In genomic region chr2:168495524-168495923, GRCh38 we compare ENCODE assay signal across 12 cellular contexts. TPM values are rescaled to one million over a fixed set of nuclear protein-coding genes. Genes with fewer than 3 reads are reported as not detected.
DNase-seq lines count a peak whose midpoint lies in the region; ATAC-seq and FAIRE-seq lines count a peak whose summit lies in the region.
"Had no signal": no experiment of that assay in that cellular context is flagged by ENCODE, and none has a peak within 500 bp of the region (broad histone marks: within the 10 kb centered on the region; RNA-seq: fewer than 3 reads in every experiment).

No MANE protein-coding gene starts in this region.

- peaks cover 4% of the 10 kb centered on the region in 2 donors for H3K4me1 ChIP-seq in small intestine (ENCODE audit: control insufficient read depth in 2 of 2, insufficient read depth in 1 of 2, low read depth in 1 of 2, low read length in 1 of 2)

- H3K4me1 Mint-ChIP-seq in activated naive CD8-positive, alpha-beta T cell treated with anti-CD3 and anti-CD28 coated beads, Interleukin-2, amount 10 ng/mL, durations not matched to agents 7 days and 5 days: peaks cover 32% of the 10 kb centered on the region
- peaks cover 39% of the 10 kb centered on the region for H3K4me1 Mint-ChIP-seq in activated CD4-positive, alpha-beta memory T cell treated with anti-CD3 and anti-CD28 coated beads, Interleukin-2, amount 10 ng/mL, durations not matched to agents 7 days and 5 days

- H3K27me3 ChIP-seq in small intestine (ENCODE audit: control insufficient read depth in 2 of 2, insufficient read depth in 2 of 2, low read length in 2 of 2): no peaks in the 10 kb centered on the region

- H3K9me3 Mint-ChIP-seq in activated naive CD8-positive, alpha-beta T cell treated with anti-CD3 and anti-CD28 coated beads, Interleukin-2, amount 10 ng/mL, durations not matched to agents 7 days and 5 days: peaks cover 7% of the 10 kb centered on the region
- peaks cover 12% of the 10 kb centered on the region for H3K9me3 Mint-ChIP-seq in activated CD4-positive, alpha-beta memory T cell treated with anti-CD3 and anti-CD28 coated beads, Interleukin-2, amount 10 ng/mL, durations not matched to agents 7 days and 5 days

- peaks cover 46% of the 10 kb centered on the region for H3K36me3 Mint-ChIP-seq in activated naive CD8-positive, alpha-beta T cell treated with anti-CD3 and anti-CD28 coated beads, Interleukin-2, amount 10 ng/mL, durations not matched to agents 7 days and 5 days
- H3K36me3 Mint-ChIP-seq in activated CD4-positive, alpha-beta memory T cell treated with anti-CD3 and anti-CD28 coated beads, Interleukin-2, amount 10 ng/mL, durations not matched to agents 7 days and 5 days (ENCODE audit: low read depth): peaks cover 24% of the 10 kb centered on the region

- no peak for DNase-seq in activated naive CD8-positive, alpha-beta T cell treated with anti-CD3 and anti-CD28 coated beads, Interleukin-2, amount 10 ng/mL, durations not matched to agents 7 days and 5 days
- DNase-seq in HTR-8/SVneo (ENCODE audit: insufficient read length, low spot score) (no peak), small intestine (no peak)
- no peak for DNase-seq in activated CD4-positive, alpha-beta memory T cell treated with anti-CD3 and anti-CD28 coated beads, Interleukin-2, amount 10 ng/mL, durations not matched to agents 7 days and 5 days
- DNase-seq: activated naive CD4-positive, alpha-beta T cell treated with anti-CD3 and anti-CD28 coated beads, Interleukin-2, amount 10 ng/mL, durations not matched to agents 7 days and 5 days; NCI-H2227 treated with DMSO at 0.1 percent for 48 hours had no signal

- CTCF ChIA-PET in activated CD4-positive, alpha-beta memory T cell treated with anti-CD3 and anti-CD28 coated beads, Interleukin-2, amount 10 ng/mL, durations not matched to agents 7 days and 5 days (lab: Charles Lee): interaction anchor here (1.0 kb wide), 1 partner anchor 13 kb away, joined by 3 read pairs; no protein-coding TSS in a partner anchor

- H3K9me3 ChIP-seq in small intestine (ENCODE audit: control insufficient read depth, low read depth): no peaks in the 10 kb centered on the region

- H3K27ac ChIP-seq in small intestine (ENCODE audit: low read depth in 1 of 2, low read length in 1 of 2): no peak overlapping the region

- H3K4me3 Mint-ChIP-seq in activated naive CD8-positive, alpha-beta T cell treated with anti-CD3 and anti-CD28 coated beads, Interleukin-2, amount 10 ng/mL, durations not matched to agents 7 days and 5 days: no peak overlapping the region
- no peak overlapping the region for H3K4me3 Mint-ChIP-seq in activated CD4-positive, alpha-beta memory T cell treated with anti-CD3 and anti-CD28 coated beads, Interleukin-2, amount 10 ng/mL, durations not matched to agents 7 days and 5 days
- H3K4me3 Mint-ChIP-seq: activated naive CD4-positive, alpha-beta T cell treated with anti-CD3 and anti-CD28 coated beads, Interleukin-2, amount 10 ng/mL, durations not matched to agents 7 days and 5 days had no signal

- 35 to 56% (median 44%) methylated on average over 1 of the region's 1 CpG for WGBS in small intestine, 3 donors

- no peaks in the 10 kb centered on the region for H3K27me3 Mint-ChIP-seq in activated naive CD8-positive, alpha-beta T cell treated with anti-CD3 and anti-CD28 coated beads, Interleukin-2, amount 10 ng/mL, durations not matched to agents 7 days and 5 days
- no peaks in the 10 kb centered on the region for H3K27me3 Mint-ChIP-seq in activated CD4-positive, alpha-beta memory T cell treated with anti-CD3 and anti-CD28 coated beads, Interleukin-2, amount 10 ng/mL, durations not matched to agents 7 days and 5 days
- H3K27me3 Mint-ChIP-seq: activated naive CD4-positive, alpha-beta T cell treated with anti-CD3 and anti-CD28 coated beads, Interleukin-2, amount 10 ng/mL, durations not matched to agents 7 days and 5 days; progenitor cell of endocrine pancreas had no signal

- FAIRE-seq in HTR-8/SVneo (lab: Jason Lieb, UNC) (no peak), small intestine (lab: Jason Lieb, UNC) (no peak)
- FAIRE-seq: endometrium, keratinocyte had no signal

- POLR2A ChIA-PET in activated naive CD8-positive, alpha-beta T cell treated with anti-CD3 and anti-CD28 coated beads, Interleukin-2, amount 10 ng/mL, durations not matched to agents 7 days and 5 days (lab: Charles Lee): no interaction called here
- POLR2A ChIA-PET in activated CD4-positive, alpha-beta memory T cell treated with anti-CD3 and anti-CD28 coated beads, Interleukin-2, amount 10 ng/mL, durations not matched to agents 7 days and 5 days (lab: Charles Lee): interaction anchor here (0.6 kb wide), 1 partner anchor 440 kb away, joined by 3 read pairs; no protein-coding TSS in a partner anchor

- no peak overlapping the region for H3K27ac Mint-ChIP-seq in activated naive CD8-positive, alpha-beta T cell treated with anti-CD3 and anti-CD28 coated beads, Interleukin-2, amount 10 ng/mL, durations not matched to agents 7 days and 5 days
- no peak overlapping the region for H3K27ac Mint-ChIP-seq in activated CD4-positive, alpha-beta memory T cell treated with anti-CD3 and anti-CD28 coated beads, Interleukin-2, amount 10 ng/mL, durations not matched to agents 7 days and 5 days
- H3K27ac Mint-ChIP-seq: activated naive CD4-positive, alpha-beta T cell treated with anti-CD3 and anti-CD28 coated beads, Interleukin-2, amount 10 ng/mL, durations not matched to agents 7 days and 5 days; progenitor cell of endocrine pancreas had no signal

- ATAC-seq in GM18861 (IDR thresholded peaks at IDR 0.05; ENCODE audit: unreplicated experiment): peak; percentile 91
- ATAC-seq in GM21367 (IDR thresholded peaks at IDR 0.05; ENCODE audit: unreplicated experiment): peak; percentile 82
- ATAC-seq in HG03095 (IDR thresholded peaks at IDR 0.05; ENCODE audit: unreplicated experiment): peak; percentile 86
- ATAC-seq in activated naive CD8-positive, alpha-beta T cell treated with anti-CD3 and anti-CD28 coated beads, Interleukin-2, amount 10 ng/mL, durations not matched to agents 7 days and 5 days (ENCODE audit: low read depth): peak; percentile 11

- H3K4me3 ChIP-seq in small intestine (ENCODE audit: low read depth in 1 of 2, low read length in 2 of 2): no peak overlapping the region

- no peaks in the 10 kb centered on the region for H3K36me3 ChIP-seq in small intestine (ENCODE audit: control insufficient read depth in 2 of 2, insufficient read depth in 2 of 2, low read length in 2 of 2)

RNA-seq across cellular contexts. Expression of gene CERS6, which starts 39.5 kb away (rescaled TPM):
- 10 to 100 TPM; 11.9 to 12.2 TPM for total RNA-seq in activated naive CD8-positive, alpha-beta T cell treated with anti-CD3 and anti-CD28 coated beads, Interleukin-2, amount 10 ng/mL, durations not matched to agents 7 days and 5 days
- 1 to 10 TPM; 7.4 to 8.4 TPM for total RNA-seq in activated CD4-positive, alpha-beta memory T cell treated with anti-CD3 and anti-CD28 coated beads, Interleukin-2, amount 10 ng/mL, durations not matched to agents 7 days and 5 days
- 10 to 100 TPM in 1 of 3 donors, 1 to 10 TPM in 2; 6.8 to 35.6 (median 8.3) TPM for polyA plus RNA-seq in small intestine

Comparison
In these comparisons a context has a peak if more than half of its experiments do, and no peak if none do; other contexts are left out.
1. ATAC-seq: peak in every context shown above with its lines; median percentile 91 in GM18861; 86 in HG03095; 82 in GM21367; 11 in activated naive CD8-positive, alpha-beta T cell treated with anti-CD3 and anti-CD28 coated beads, Interleukin-2, amount 10 ng/mL, durations not matched to agents 7 days and 5 days.